ENCODE assay signal across 2 cellular contexts in the genomic region with DNA sequence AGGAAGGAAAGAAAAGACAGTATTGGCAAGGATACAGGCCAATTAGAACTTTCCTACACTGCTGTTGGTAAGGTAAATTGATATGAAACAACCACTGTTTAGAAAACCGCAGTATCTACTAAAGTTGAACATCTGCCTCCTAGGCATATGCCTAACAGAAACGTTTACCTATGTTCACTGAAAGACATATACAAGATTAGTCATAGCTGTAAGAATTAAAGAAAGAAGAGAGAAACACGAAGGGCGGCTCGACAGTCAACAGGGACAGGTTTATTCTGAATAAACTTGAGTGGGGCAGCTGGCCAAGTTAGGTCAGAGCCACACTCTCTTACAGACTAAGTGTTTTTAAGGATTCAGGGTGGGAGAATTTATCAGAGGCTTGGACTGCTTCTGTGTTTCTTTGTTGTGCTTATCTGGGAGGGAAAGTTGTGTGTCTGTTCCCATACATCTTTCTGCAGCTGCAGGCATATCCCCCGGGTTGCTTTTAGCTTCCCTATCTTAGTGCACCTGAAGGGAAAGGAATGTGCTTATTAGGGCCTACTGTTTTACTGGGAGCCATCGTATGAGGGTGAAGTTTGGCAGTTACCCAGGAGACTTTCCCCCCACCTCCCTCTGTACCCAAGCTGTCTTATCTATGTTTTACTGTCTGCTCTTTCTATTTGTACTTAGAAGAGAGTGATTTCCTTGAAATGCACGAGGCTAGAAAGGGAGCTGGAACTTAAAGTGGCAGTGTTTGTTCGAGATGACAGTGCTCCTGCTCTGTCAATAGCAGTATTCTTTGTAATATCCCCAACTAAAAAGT.
TF ChIP-seq lines count a peak whose summit lies in the region.

No MANE protein-coding gene starts in this region.

TF ChIP-seq in IMR-90, 13 proteins besides CTCF, POLR2A, EP300 and RAD21:
- TF ChIP-seq SMC3 (IDR thresholded peaks at IDR 0.05; ENCODE audit: low read depth, low read length) (no peak), MAZ (IDR thresholded peaks at IDR 0.05; ENCODE audit: borderline replicate concordance, low read depth, low read length) (no peak), MXI1 (IDR thresholded peaks at IDR 0.05; ENCODE audit: borderline replicate concordance, low read depth, low read length) (no peak), NFE2L2 (IDR thresholded peaks at IDR 0.05; ENCODE audit: low read depth, low read length) (no peak), FOS (IDR thresholded peaks at IDR 0.05; ENCODE audit: low read depth, low read length) (no peak), MAFK (IDR thresholded peaks at IDR 0.05; ENCODE audit: low read depth, low read length) (no peak), CHD1 (IDR thresholded peaks at IDR 0.05; ENCODE audit: low read depth, low read length) (no peak)
- TF ChIP-seq, protein P1, sequence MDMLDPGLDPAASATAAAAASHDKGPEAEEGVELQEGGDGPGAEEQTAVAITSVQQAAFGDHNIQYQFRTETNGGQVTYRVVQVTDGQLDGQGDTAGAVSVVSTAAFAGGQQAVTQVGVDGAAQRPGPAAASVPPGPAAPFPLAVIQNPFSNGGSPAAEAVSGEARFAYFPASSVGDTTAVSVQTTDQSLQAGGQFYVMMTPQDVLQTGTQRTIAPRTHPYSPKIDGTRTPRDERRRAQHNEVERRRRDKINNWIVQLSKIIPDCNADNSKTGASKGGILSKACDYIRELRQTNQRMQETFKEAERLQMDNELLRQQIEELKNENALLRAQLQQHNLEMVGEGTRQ (IDR thresholded peaks at IDR 0.05; ENCODE audit: low read depth, low read length): no peak
- TF ChIP-seq, protein P2, sequence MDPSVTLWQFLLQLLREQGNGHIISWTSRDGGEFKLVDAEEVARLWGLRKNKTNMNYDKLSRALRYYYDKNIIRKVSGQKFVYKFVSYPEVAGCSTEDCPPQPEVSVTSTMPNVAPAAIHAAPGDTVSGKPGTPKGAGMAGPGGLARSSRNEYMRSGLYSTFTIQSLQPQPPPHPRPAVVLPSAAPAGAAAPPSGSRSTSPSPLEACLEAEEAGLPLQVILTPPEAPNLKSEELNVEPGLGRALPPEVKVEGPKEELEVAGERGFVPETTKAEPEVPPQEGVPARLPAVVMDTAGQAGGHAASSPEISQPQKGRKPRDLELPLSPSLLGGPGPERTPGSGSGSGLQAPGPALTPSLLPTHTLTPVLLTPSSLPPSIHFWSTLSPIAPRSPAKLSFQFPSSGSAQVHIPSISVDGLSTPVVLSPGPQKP (IDR thresholded peaks at IDR 0.05; ENCODE audit: borderline replicate concordance, low read depth, low read length): no peak

TF ChIP-seq in K562, 482 proteins besides CTCF, POLR2A, EP300 and RAD21 (continues in another document):
- TF ChIP-seq SOX6 (IDR thresholded peaks at IDR 0.05) (peak; percentile 76; the same call in 1 of the 2 replicates), CBFA2T3 (IDR thresholded peaks at IDR 0.05) (peak; percentile 94), DACH1 (IDR thresholded peaks at IDR 0.05; ENCODE audit: partially characterized antibody) (peak; percentile 17), EP400 (IDR thresholded peaks at IDR 0.05) (peak; percentile 46; the same call in 1 of the 2 replicates), ZNF24 (IDR thresholded peaks at IDR 0.05) (no peak), MYC (IDR thresholded peaks at IDR 0.05; ENCODE audit: low read depth, low read length) (peak; percentile 67), MYC (CRISPR knock-in tag; IDR thresholded peaks at IDR 0.05; ENCODE audit: borderline replicate concordance, low read depth) (no peak), CBX3 (IDR thresholded peaks at IDR 0.05; ENCODE audit: borderline replicate concordance in 1 of 2, low read length in 2 of 2) (peak in 1 of 2 experiments; percentile 41; a peak in 1 of 3 replicates), HDAC3 (IDR thresholded peaks at IDR 0.05; ENCODE audit: borderline replicate concordance, partially characterized antibody) (peak; percentile 50), SIN3A (IDR thresholded peaks at IDR 0.05; ENCODE audit: borderline replicate concordance in 2 of 2, control insufficient read depth in 1 of 2, low read depth in 2 of 2, low read length in 2 of 2) (no peak), CXXC5 (CRISPR knock-in tag; IDR thresholded peaks at IDR 0.05) (0 out of 2 replicates have a peak, but pooled peaks have one; percentile 0), POU5F1 (IDR thresholded peaks at IDR 0.05; ENCODE audit: borderline replicate concordance, low read depth, low read length, partially characterized antibody) (no peak), MAFK (IDR thresholded peaks at IDR 0.05; ENCODE audit: low read length) (no peak), ARID1B (IDR thresholded peaks at IDR 0.05) (peak; percentile 88), MXI1 (IDR thresholded peaks at IDR 0.05; ENCODE audit: low read depth, low read length) (no peak), TAF9B (IDR thresholded peaks at IDR 0.05; ENCODE audit: partially characterized antibody) (peak; percentile 31), ZNF184 (CRISPR knock-in tag; IDR thresholded peaks at IDR 0.05) (no peak), ATF1 (CRISPR knock-in tag; IDR thresholded peaks at IDR 0.05) (no peak), ATF1 (tag; IDR thresholded peaks at IDR 0.05) (peak; percentile 32; the same call in 1 of the 2 replicates), SMARCA4 (IDR thresholded peaks at IDR 0.05) (peak; percentile 47; the same call in 1 of the 2 replicates), ZNF41 (CRISPR knock-in tag; conservative IDR thresholded peaks at IDR 0.05) (no peak), ZFX (CRISPR knock-in tag; IDR thresholded peaks at IDR 0.05) (peak; percentile 61; the same call in 1 of the 2 replicates), TBL1XR1 (IDR thresholded peaks at IDR 0.05; ENCODE audit: low read length in 2 of 2) (peak in 1 of 2 experiments; percentile 60; a peak in 1 of 4 replicates)
- TF ChIP-seq, protein P3, sequence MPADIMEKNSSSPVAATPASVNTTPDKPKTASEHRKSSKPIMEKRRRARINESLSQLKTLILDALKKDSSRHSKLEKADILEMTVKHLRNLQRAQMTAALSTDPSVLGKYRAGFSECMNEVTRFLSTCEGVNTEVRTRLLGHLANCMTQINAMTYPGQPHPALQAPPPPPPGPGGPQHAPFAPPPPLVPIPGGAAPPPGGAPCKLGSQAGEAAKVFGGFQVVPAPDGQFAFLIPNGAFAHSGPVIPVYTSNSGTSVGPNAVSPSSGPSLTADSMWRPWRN (IDR thresholded peaks at IDR 0.05; ENCODE audit: low read depth): no peak
- TF ChIP-seq, protein P4, sequence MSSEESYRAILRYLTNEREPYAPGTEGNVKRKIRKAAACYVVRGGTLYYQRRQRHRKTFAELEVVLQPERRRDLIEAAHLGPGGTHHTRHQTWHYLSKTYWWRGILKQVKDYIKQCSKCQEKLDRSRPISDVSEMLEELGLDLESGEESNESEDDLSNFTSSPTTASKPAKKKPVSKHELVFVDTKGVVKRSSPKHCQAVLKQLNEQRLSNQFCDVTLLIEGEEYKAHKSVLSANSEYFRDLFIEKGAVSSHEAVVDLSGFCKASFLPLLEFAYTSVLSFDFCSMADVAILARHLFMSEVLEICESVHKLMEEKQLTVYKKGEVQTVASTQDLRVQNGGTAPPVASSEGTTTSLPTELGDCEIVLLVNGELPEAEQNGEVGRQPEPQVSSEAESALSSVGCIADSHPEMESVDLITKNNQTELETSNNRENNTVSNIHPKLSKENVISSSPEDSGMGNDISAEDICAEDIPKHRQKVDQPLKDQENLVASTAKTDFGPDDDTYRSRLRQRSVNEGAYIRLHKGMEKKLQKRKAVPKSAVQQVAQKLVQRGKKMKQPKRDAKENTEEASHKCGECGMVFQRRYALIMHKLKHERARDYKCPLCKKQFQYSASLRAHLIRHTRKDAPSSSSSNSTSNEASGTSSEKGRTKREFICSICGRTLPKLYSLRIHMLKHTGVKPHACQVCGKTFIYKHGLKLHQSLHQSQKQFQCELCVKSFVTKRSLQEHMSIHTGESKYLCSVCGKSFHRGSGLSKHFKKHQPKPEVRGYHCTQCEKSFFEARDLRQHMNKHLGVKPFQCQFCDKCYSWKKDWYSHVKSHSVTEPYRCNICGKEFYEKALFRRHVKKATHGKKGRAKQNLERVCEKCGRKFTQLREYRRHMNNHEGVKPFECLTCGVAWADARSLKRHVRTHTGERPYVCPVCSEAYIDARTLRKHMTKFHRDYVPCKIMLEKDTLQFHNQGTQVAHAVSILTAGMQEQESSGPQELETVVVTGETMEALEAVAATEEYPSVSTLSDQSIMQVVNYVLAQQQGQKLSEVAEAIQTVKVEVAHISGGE (CRISPR knock-in tag; IDR thresholded peaks at IDR 0.05): 0 out of 6 replicates have a peak, but pooled peaks of 1 of the 3 experiments have one; percentile 48
- TF ChIP-seq, protein P5, sequence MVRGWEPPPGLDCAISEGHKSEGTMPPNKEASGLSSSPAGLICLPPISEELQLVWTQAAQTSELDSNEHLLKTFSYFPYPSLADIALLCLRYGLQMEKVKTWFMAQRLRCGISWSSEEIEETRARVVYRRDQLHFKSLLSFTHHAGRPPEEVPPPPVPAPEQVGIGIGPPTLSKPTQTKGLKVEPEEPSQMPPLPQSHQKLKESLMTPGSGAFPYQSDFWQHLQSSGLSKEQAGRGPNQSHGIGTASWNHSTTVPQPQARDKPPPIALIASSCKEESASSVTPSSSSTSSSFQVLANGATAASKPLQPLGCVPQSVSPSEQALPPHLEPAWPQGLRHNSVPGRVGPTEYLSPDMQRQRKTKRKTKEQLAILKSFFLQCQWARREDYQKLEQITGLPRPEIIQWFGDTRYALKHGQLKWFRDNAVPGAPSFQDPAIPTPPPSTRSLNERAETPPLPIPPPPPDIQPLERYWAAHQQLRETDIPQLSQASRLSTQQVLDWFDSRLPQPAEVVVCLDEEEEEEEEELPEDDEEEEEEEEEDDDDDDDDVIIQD (CRISPR knock-in tag; IDR thresholded peaks at IDR 0.05): no peak
- TF ChIP-seq, protein P6, sequence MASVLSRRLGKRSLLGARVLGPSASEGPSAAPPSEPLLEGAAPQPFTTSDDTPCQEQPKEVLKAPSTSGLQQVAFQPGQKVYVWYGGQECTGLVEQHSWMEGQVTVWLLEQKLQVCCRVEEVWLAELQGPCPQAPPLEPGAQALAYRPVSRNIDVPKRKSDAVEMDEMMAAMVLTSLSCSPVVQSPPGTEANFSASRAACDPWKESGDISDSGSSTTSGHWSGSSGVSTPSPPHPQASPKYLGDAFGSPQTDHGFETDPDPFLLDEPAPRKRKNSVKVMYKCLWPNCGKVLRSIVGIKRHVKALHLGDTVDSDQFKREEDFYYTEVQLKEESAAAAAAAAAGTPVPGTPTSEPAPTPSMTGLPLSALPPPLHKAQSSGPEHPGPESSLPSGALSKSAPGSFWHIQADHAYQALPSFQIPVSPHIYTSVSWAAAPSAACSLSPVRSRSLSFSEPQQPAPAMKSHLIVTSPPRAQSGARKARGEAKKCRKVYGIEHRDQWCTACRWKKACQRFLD (CRISPR knock-in tag; IDR thresholded peaks at IDR 0.05): 0 out of 2 replicates have a peak, but pooled peaks have one; percentile 14
- TF ChIP-seq, protein P7, sequence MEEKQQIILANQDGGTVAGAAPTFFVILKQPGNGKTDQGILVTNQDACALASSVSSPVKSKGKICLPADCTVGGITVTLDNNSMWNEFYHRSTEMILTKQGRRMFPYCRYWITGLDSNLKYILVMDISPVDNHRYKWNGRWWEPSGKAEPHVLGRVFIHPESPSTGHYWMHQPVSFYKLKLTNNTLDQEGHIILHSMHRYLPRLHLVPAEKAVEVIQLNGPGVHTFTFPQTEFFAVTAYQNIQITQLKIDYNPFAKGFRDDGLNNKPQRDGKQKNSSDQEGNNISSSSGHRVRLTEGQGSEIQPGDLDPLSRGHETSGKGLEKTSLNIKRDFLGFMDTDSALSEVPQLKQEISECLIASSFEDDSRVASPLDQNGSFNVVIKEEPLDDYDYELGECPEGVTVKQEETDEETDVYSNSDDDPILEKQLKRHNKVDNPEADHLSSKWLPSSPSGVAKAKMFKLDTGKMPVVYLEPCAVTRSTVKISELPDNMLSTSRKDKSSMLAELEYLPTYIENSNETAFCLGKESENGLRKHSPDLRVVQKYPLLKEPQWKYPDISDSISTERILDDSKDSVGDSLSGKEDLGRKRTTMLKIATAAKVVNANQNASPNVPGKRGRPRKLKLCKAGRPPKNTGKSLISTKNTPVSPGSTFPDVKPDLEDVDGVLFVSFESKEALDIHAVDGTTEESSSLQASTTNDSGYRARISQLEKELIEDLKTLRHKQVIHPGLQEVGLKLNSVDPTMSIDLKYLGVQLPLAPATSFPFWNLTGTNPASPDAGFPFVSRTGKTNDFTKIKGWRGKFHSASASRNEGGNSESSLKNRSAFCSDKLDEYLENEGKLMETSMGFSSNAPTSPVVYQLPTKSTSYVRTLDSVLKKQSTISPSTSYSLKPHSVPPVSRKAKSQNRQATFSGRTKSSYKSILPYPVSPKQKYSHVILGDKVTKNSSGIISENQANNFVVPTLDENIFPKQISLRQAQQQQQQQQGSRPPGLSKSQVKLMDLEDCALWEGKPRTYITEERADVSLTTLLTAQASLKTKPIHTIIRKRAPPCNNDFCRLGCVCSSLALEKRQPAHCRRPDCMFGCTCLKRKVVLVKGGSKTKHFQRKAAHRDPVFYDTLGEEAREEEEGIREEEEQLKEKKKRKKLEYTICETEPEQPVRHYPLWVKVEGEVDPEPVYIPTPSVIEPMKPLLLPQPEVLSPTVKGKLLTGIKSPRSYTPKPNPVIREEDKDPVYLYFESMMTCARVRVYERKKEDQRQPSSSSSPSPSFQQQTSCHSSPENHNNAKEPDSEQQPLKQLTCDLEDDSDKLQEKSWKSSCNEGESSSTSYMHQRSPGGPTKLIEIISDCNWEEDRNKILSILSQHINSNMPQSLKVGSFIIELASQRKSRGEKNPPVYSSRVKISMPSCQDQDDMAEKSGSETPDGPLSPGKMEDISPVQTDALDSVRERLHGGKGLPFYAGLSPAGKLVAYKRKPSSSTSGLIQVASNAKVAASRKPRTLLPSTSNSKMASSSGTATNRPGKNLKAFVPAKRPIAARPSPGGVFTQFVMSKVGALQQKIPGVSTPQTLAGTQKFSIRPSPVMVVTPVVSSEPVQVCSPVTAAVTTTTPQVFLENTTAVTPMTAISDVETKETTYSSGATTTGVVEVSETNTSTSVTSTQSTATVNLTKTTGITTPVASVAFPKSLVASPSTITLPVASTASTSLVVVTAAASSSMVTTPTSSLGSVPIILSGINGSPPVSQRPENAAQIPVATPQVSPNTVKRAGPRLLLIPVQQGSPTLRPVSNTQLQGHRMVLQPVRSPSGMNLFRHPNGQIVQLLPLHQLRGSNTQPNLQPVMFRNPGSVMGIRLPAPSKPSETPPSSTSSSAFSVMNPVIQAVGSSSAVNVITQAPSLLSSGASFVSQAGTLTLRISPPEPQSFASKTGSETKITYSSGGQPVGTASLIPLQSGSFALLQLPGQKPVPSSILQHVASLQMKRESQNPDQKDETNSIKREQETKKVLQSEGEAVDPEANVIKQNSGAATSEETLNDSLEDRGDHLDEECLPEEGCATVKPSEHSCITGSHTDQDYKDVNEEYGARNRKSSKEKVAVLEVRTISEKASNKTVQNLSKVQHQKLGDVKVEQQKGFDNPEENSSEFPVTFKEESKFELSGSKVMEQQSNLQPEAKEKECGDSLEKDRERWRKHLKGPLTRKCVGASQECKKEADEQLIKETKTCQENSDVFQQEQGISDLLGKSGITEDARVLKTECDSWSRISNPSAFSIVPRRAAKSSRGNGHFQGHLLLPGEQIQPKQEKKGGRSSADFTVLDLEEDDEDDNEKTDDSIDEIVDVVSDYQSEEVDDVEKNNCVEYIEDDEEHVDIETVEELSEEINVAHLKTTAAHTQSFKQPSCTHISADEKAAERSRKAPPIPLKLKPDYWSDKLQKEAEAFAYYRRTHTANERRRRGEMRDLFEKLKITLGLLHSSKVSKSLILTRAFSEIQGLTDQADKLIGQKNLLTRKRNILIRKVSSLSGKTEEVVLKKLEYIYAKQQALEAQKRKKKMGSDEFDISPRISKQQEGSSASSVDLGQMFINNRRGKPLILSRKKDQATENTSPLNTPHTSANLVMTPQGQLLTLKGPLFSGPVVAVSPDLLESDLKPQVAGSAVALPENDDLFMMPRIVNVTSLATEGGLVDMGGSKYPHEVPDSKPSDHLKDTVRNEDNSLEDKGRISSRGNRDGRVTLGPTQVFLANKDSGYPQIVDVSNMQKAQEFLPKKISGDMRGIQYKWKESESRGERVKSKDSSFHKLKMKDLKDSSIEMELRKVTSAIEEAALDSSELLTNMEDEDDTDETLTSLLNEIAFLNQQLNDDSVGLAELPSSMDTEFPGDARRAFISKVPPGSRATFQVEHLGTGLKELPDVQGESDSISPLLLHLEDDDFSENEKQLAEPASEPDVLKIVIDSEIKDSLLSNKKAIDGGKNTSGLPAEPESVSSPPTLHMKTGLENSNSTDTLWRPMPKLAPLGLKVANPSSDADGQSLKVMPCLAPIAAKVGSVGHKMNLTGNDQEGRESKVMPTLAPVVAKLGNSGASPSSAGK (IDR thresholded peaks at IDR 0.05): peak; percentile 65
